ENCODE assay signal across 1 cellular context in the genomic region with DNA sequence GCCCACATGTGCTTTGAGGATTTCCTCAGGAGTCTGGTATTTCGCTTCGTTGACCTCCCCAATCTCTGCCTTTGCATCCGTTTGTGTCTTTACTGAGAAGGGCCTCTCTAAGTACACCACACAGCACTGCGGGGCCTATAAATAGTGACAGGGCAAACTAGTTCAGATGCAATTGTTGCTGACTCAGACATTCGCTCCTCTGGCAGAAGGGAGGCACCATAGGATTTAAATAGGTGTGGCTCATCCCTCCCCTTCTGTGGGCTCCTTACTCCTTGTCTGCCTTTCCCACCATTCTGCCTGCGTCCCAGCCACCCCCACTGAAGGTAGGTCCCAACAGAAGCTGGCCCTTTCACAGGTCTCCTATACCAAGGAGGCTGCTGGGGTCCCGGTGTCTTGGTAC.
TF ChIP-seq lines count a peak whose summit lies in the region.

No MANE protein-coding gene starts in this region.

TF ChIP-seq in HepG2, 621 proteins besides CTCF, POLR2A, EP300 and RAD21 (continued from another document):
- TF ChIP-seq, protein P1, sequence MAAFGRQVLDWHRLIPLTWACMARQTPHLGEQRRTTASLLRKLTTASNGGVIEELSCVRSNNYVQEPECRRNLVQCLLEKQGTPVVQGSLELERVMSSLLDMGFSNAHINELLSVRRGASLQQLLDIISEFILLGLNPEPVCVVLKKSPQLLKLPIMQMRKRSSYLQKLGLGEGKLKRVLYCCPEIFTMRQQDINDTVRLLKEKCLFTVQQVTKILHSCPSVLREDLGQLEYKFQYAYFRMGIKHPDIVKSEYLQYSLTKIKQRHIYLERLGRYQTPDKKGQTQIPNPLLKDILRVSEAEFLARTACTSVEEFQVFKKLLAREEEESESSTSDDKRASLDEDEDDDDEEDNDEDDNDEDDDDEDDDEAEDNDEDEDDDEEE (CRISPR knock-in tag; IDR thresholded peaks at IDR 0.05): no peak
- TF ChIP-seq, protein P2, sequence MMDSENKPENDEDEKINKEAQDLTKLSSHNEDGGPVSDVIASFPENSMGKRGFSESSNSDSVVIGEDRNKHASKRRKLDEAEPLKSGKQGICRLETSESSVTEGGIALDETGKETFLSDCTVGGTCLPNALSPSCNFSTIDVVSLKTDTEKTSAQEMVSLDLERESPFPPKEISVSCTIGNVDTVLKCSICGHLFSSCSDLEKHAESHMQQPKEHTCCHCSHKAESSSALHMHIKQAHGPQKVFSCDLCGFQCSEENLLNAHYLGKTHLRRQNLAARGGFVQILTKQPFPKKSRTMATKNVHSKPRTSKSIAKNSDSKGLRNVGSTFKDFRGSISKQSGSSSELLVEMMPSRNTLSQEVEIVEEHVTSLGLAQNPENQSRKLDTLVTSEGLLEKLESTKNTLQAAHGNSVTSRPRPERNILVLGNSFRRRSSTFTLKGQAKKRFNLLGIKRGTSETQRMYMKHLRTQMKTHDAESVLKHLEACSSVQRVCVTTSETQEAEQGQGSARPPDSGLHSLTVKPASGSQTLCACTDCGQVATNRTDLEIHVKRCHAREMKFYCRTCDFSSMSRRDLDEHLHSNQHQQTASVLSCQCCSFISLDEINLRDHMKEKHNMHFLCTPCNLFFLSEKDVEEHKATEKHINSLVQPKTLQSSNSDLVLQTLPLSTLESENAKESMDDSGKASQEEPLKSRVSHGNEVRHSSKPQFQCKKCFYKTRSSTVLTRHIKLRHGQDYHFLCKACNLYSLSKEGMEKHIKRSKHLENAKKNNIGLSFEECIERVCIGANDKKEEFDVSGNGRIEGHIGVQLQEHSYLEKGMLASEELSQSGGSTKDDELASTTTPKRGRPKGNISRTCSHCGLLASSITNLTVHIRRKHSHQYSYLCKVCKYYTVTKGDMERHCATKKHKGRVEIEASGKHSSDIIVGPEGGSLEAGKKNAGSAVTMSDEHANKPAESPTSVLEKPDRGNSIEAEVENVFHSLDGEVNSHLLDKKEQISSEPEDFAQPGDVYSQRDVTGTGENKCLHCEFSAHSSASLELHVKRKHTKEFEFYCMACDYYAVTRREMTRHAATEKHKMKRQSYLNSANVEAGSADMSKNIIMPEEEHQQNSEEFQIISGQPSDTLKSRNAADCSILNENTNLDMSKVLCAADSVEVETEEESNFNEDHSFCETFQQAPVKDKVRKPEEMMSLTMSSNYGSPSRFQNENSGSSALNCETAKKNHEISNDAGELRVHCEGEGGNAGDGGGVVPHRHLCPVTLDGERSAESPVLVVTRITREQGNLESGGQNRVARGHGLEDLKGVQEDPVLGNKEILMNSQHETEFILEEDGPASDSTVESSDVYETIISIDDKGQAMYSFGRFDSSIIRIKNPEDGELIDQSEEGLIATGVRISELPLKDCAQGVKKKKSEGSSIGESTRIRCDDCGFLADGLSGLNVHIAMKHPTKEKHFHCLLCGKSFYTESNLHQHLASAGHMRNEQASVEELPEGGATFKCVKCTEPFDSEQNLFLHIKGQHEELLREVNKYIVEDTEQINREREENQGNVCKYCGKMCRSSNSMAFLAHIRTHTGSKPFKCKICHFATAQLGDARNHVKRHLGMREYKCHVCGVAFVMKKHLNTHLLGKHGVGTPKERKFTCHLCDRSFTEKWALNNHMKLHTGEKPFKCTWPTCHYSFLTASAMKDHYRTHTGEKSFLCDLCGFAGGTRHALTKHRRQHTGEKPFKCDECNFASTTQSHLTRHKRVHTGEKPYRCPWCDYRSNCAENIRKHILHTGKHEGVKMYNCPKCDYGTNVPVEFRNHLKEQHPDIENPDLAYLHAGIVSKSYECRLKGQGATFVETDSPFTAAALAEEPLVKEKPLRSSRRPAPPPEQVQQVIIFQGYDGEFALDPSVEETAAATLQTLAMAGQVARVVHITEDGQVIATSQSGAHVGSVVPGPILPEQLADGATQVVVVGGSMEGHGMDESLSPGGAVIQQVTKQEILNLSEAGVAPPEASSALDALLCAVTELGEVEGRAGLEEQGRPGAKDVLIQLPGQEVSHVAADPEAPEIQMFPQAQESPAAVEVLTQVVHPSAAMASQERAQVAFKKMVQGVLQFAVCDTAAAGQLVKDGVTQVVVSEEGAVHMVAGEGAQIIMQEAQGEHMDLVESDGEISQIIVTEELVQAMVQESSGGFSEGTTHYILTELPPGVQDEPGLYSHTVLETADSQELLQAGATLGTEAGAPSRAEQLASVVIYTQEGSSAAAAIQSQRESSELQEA (CRISPR knock-in tag; IDR thresholded peaks at IDR 0.05; ENCODE audit: not compliant biosample characterization): no peak
- TF ChIP-seq SP140L (CRISPR knock-in tag; IDR thresholded peaks at IDR 0.05; ENCODE audit: borderline replicate concordance) (no peak), HNRNPH1 (optimal IDR thresholded peaks at IDR 0.05; ENCODE audit: low read depth, low read length) (no peak), ZNF569 (CRISPR knock-in tag; IDR thresholded peaks at IDR 0.05; ENCODE audit: borderline replicate concordance) (no peak), ZC3H4 (CRISPR knock-in tag; IDR thresholded peaks at IDR 0.05; ENCODE audit: borderline replicate concordance) (no peak), TBL1XR1 (IDR thresholded peaks at IDR 0.05; ENCODE audit: borderline replicate concordance, low read length, partially characterized antibody) (no peak), MAFK (conservative IDR thresholded peaks at IDR 0.05 in 1 of 2, IDR thresholded peaks at IDR 0.05 in 1 of 2; ENCODE audit: low read length in 2 of 2) (peak; percentile 83 to 94), ZNF138 (CRISPR knock-in tag; IDR thresholded peaks at IDR 0.05; ENCODE audit: low read depth) (no peak), MAFF (IDR thresholded peaks at IDR 0.05; ENCODE audit: low read depth, low read length) (peak; percentile 88), SMARCE1 (IDR thresholded peaks at IDR 0.05; ENCODE audit: borderline replicate concordance) (no peak), TMF1 (CRISPR knock-in tag; IDR thresholded peaks at IDR 0.05; ENCODE audit: low read depth) (no peak)
- TF ChIP-seq, protein P3, sequence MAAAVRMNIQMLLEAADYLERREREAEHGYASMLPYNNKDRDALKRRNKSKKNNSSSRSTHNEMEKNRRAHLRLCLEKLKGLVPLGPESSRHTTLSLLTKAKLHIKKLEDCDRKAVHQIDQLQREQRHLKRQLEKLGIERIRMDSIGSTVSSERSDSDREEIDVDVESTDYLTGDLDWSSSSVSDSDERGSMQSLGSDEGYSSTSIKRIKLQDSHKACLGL (CRISPR knock-in tag; IDR thresholded peaks at IDR 0.05): no peak
